ENCODE assay signal across 9 cellular contexts in genomic region chr3:160753953-160754352, GRCh38. TPM values are rescaled to one million over a fixed set of nuclear protein-coding genes. Genes with fewer than 3 reads are reported as not detected.
A peak's percentile ranks its signal among the peaks of the same experiment; 100 is the strongest.
DNase-seq lines count a peak whose midpoint lies in the region; ATAC-seq and TF ChIP-seq lines count a peak whose summit lies in the region.
"Had no signal": no experiment of that assay in that cellular context is flagged by ENCODE, and none has a peak within 500 bp of the region (broad histone marks: within the 10 kb centered on the region; RNA-seq: fewer than 3 reads in every experiment).

No MANE protein-coding gene starts in this region.

- POLR2A ChIA-PET in T-cell (lab: Charles Lee), result no interaction called here

- peaks cover 28 to 35% (median 33%) of the 10 kb centered on the region in 3 donors for H3K4me1 Mint-ChIP-seq in T-cell

- no peak for TF ChIP-seq CTCF in fibroblast of mammary gland (conservative IDR thresholded peaks at IDR 0.05; ENCODE audit: control insufficient read depth, insufficient read depth, low read depth, low read length)
- no peak for TF ChIP-seq CTCF in psoas muscle (IDR thresholded peaks at IDR 0.05)

- peak overlapping the region; percentile 91 to 96 (median 94) for H3K4me3 Mint-ChIP-seq in T-cell

- peak overlapping the region; percentile 95 to 98 for H3K27ac Mint-ChIP-seq in T-cell

- no peaks in the 10 kb centered on the region for H3K27me3 ChIP-seq in psoas muscle (ENCODE audit: insufficient read depth in 3 of 3, low read length in 2 of 3)

- H3K27me3 Mint-ChIP-seq in T-cell, result peaks cover 9 to 10% of the 10 kb centered on the region in 2 donors

- no peaks in the 10 kb centered on the region for H3K9me3 Mint-ChIP-seq in T-cell

- DNase-seq in T-cell (no peak), fibroblast of mammary gland (ENCODE audit: low read depth) (no peak), psoas muscle (no peak), SIG-M5 (lab: John Stamatoyannopoulos, UW) (no peak), midbrain (lab: John Stamatoyannopoulos, UW) (no peak)
- DNase-seq in activated CD4-positive, alpha-beta T cell treated with anti-CD3 and anti-CD28 coated beads for 1 hour, result no peak
- DNase-seq: NCI-H2081 treated with DMSO at 0.1 percent for 48 hours had no signal

- CTCF ChIA-PET in T-cell (lab: Charles Lee), result no interaction called here

- H3K27ac ChIP-seq in psoas muscle, result peak overlapping the region; percentile 89

- ATAC-seq in T-cell (replicated peaks in 1 of 4), result no peak
- ATAC-seq in psoas muscle, result no peak
- no peak for ATAC-seq in GM21737 (IDR thresholded peaks at IDR 0.05; ENCODE audit: unreplicated experiment)

- H3K9me3 ChIP-seq in ES-I3 (ENCODE audit: control insufficient read depth, insufficient read depth, low read length), result no peaks in the 10 kb centered on the region
- H3K9me3 ChIP-seq in psoas muscle, result no peaks in the 10 kb centered on the region

- peak overlapping the region; percentile 66; the same call in 1 of the 2 replicates for H3K9ac ChIP-seq in ES-I3 (ENCODE audit: low read depth, low read length)

- H3K4me1 ChIP-seq in ES-I3 (ENCODE audit: insufficient read depth, low read length) (0 out of 2 replicates have a peak, but pooled peaks cover 4% of the 10 kb centered on the region), psoas muscle (peaks cover 13% of the 10 kb centered on the region)

- H3K4me3 ChIP-seq in fibroblast of mammary gland (ENCODE audit: control insufficient read depth, low read depth, low read length) (peak overlapping the region; percentile 65), psoas muscle (peak overlapping the region; percentile 89)

- intact Hi-C loops in psoas muscle (cut with DNase I), result loop anchor here in 1 of 2 donors (5.0 to 10.0 kb wide), 2 partner anchors 47 to 131 kb away; no protein-coding TSS in a partner anchor

- H3K36me3 ChIP-seq in ES-I3 (ENCODE audit: insufficient read depth, low read length) (no peaks in the 10 kb centered on the region), psoas muscle (ENCODE audit: insufficient read depth in 1 of 2, low read depth in 1 of 2) (no peaks in the 10 kb centered on the region)

- no peaks in the 10 kb centered on the region for H3K36me3 Mint-ChIP-seq in T-cell

- WGBS in psoas muscle, 3 donors, result 20 to 25% (median 24%) methylated on average over 2 of the region's 2 CpGs

RNA-seq across cellular contexts. Expression of gene PPM1L, which starts 2.1 kb away (rescaled TPM):
- total RNA-seq in T-cell (1 to 10 TPM; 4.8 to 6.4 (median 5.7) TPM), psoas muscle (10 to 100 TPM; 66.0 to 76.1 (median 68.2) TPM)
- 10 to 100 TPM in 2 of 3 donors, 1 to 10 TPM in 1; 6.2 to 41.7 (median 10.5) TPM for polyA plus RNA-seq in psoas muscle

Comparison
In these comparisons a context has a peak if more than half of its experiments do, and no peak if none do; other contexts are left out.
1. RNA of gene PPM1L, which starts 2.1 kb away (total RNA-seq): 66.0 to 76.1 TPM in psoas muscle; 4.8 to 6.4 TPM in T-cell; every median in the first group is over 4 times any median in the second.